In the genomic region with DNA sequence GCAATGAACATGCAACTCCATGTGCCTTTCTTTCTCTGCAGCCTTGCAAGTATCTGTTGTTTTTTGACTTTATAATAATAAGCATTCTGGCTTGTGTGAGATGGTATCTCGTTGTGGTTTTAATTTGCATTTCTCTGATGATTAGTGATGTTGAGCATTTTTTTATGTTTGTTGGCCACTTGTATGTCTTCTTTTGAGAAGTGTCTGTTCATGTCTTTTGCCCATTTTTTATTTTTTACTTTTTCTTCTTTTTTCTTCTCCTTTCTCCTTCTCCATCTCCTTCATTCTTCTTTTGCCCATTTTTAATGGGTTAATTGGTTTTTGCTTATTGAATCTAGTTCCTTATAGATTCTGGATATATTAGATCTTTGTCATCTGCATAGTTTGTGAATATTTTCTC, we compare ENCODE assay signal across 1 cellular context.
DNase-seq lines count a peak whose midpoint lies in the region; ATAC-seq, FAIRE-seq and TF ChIP-seq lines count a peak whose summit lies in the region.
"Not testable (repeated sequence)": the region's sequence is repeated elsewhere in the genome, so short reads cannot be mapped to it uniquely, and the experiment has no call there.

No MANE protein-coding gene starts in this region.

- not testable (repeated sequence) for H3K9ac ChIP-seq in GM12878 (ENCODE audit: control insufficient read depth, insufficient read depth, low read length)

- H3K36me3 ChIP-seq in GM12878 (ENCODE audit: control insufficient read depth in 2 of 2, insufficient read depth in 2 of 2, low read length in 1 of 2) = not testable (repeated sequence)

- H3K79me2 ChIP-seq in GM12878 (ENCODE audit: control insufficient read depth, insufficient read depth, low read length) = not testable (repeated sequence)

- not testable (repeated sequence) for TF ChIP-seq POLR2A in GM12878 (IDR thresholded peaks at IDR 0.05; ENCODE audit: low read depth, low read length)

- DNase-seq in GM12878 (ENCODE audit: low read depth, low spot score) = not testable (repeated sequence)

- not testable (repeated sequence) for H2AFZ ChIP-seq in GM12878 (ENCODE audit: control insufficient read depth, low read depth, low read length)

- RAD21 ChIA-PET in GM12878 (lab: Charles Lee; ENCODE audit: unreplicated experiment) = not testable (repeated sequence)

- not testable (repeated sequence) for TF ChIP-seq CTCF in GM12878 (IDR thresholded peaks at IDR 0.05 in 2 of 3, conservative IDR thresholded peaks at IDR 0.05 in 1 of 3; ENCODE audit: control insufficient read depth in 2 of 3, extremely low read depth in 1 of 3, insufficient read depth in 1 of 3, low read depth in 3 of 3, low read length in 3 of 3)

- H4K20me1 ChIP-seq in GM12878 (ENCODE audit: control insufficient read depth, insufficient read depth) = not testable (repeated sequence)

- intact Hi-C loops in GM12878 (cut with micrococcal nuclease; ENCODE audit: unreplicated experiment) = not testable (repeated sequence)

- CTCF ChIA-PET in GM12878 (lab: Yijun Ruan, JAX) = not testable (repeated sequence)

- ATAC-seq in GM12878 = not testable (repeated sequence)

- in situ Hi-C loops in GM12878 (cut with MboI) = not testable (repeated sequence)

- SMC1A ChIA-PET in GM12878 (lab: Charles Lee; ENCODE audit: uncharacterized antibody, unreplicated experiment) = not testable (repeated sequence)

- POLR2A ChIA-PET in GM12878 (lab: Charles Lee) = not testable (repeated sequence)

- not testable (repeated sequence) for H3K4me1 ChIP-seq in GM12878 (ENCODE audit: control insufficient read depth, insufficient read depth, low read length)

- H3K27me3 ChIP-seq in GM12878 (replicated peaks in 1 of 2; ENCODE audit: control insufficient read depth in 2 of 2, insufficient read depth in 2 of 2, low read length in 1 of 2) = not testable (repeated sequence)

- not testable (repeated sequence) for H3K9me3 ChIP-seq in GM12878 (replicated peaks; ENCODE audit: control insufficient read depth, insufficient read depth, low read length)

- FAIRE-seq in GM12878 (lab: Jason Lieb, UNC) = not testable (repeated sequence)

- H3K4me2 ChIP-seq in GM12878 (ENCODE audit: control insufficient read depth, insufficient read depth) = not testable (repeated sequence)

- BruUV-seq in GM12878 (replicated peaks; lab: Mats Ljungman, UMichigan) = not testable (repeated sequence)

- not testable (repeated sequence) for TF ChIP-seq RAD21 in GM12878 (IDR thresholded peaks at IDR 0.05; ENCODE audit: insufficient read depth, low read depth, low read length)

- H3K4me3 ChIP-seq in GM12878 = not testable (repeated sequence)

- H3K27ac ChIP-seq in GM12878 (ENCODE audit: control insufficient read depth, insufficient read depth) = not testable (repeated sequence)

- 0% methylated on average over 1 of the region's 1 CpG for WGBS in GM12878 (ENCODE audit: insufficient coverage, insufficient replicate concordance, low lambda C conversion rate, missing lambda C conversion rate)

- TF ChIP-seq EP300 in GM12878 (IDR thresholded peaks at IDR 0.05; ENCODE audit: borderline replicate concordance in 1 of 2, control insufficient read depth in 1 of 2, low read depth in 2 of 2, low read length in 2 of 2) = not testable (repeated sequence)

TF ChIP-seq in GM12878, 131 proteins besides CTCF, POLR2A, EP300 and RAD21:
- 0 out of 2 replicates have a peak, but pooled peaks have one; percentile 57 for TF ChIP-seq CBX5 (IDR thresholded peaks at IDR 0.05; ENCODE audit: low read depth)
TF ChIP-seq in GM12878: peak in this region for 1; not testable (repeated sequence) for 130.
